ENCODE assay signal across 24 cellular contexts in the genomic region with DNA sequence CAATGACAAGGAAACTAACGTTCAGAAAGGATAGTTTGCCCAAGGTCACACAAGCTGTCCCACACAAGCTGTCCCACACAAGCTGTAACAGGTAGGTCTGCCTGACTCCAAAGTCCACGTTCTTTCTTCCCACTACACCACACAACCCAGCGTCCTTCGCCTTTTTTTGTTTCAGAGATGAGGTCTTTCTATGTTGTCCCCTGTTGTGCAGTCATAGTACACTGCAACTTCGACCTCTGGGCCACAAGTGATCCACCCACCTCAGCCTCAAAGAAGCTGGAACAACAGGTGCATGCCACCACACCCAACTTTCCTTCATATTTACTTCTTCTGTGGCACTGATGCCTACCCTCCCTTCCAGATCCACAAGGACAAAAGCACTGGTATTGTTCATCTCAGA. TPM values are rescaled to one million over a fixed set of nuclear protein-coding genes. Genes with fewer than 3 reads are reported as not detected.
DNase-seq lines count a peak whose midpoint lies in the region; ATAC-seq and TF ChIP-seq lines count a peak whose summit lies in the region.
"Had no signal": no experiment of that assay in that cellular context is flagged by ENCODE, and none has a peak within 500 bp of the region (broad histone marks: within the 10 kb centered on the region; RNA-seq: fewer than 3 reads in every experiment).

No MANE protein-coding gene starts in this region.

- DNase-seq in activated CD4-positive, alpha-beta memory T cell treated with anti-CD3 and anti-CD28 coated beads, Interleukin-2, amount 10 ng/mL, durations not matched to agents 7 days and 5 days: no peak
- no peak for DNase-seq in activated CD4-positive, alpha-beta memory T cell treated with anti-CD3 and anti-CD28 coated beads for 36 hours
- DNase-seq in IMR-90 (no peak), epithelial cell of prostate (ENCODE audit: low read depth, low spot score) (no peak), NCI-H345 treated with DMSO at 0.1 percent for 48 hours (lab: John Stamatoyannopoulos, UW; ENCODE audit: unreplicated experiment) (no peak)
- DNase-seq: activated effector memory CD4-positive, alpha-beta T cell treated with Interleukin-2 at 50 U/mL for 16 hours; activated naive CD8-positive, alpha-beta T cell treated with anti-CD3 and anti-CD28 coated beads for 36 hours; aorta; DMS153; effector memory CD4-positive, alpha-beta T cell; GM23248; mammary epithelial cell; NCI-H1092; NCI-H1694; NCI-H446; NCI-H748 treated with DMSO at 0.1 percent for 48 hours; stimulated activated naive CD8-positive, alpha-beta T cell treated with anti-CD3 and anti-CD28 coated beads, Interleukin-15, Interleukin-2, amounts not matched to agents 100 U/mL and 50 U/mL, for 24 hours had no signal

- H3K27ac ChIP-seq in IMR-90 (ENCODE audit: insufficient read depth, low read length) (no peak overlapping the region), epithelial cell of prostate (peak overlapping the region; percentile 45)
- H3K27ac ChIP-seq: GM23248, parathyroid adenoma had no signal

- H3K27me3 Mint-ChIP-seq in activated CD4-positive, alpha-beta memory T cell treated with anti-CD3 and anti-CD28 coated beads, Interleukin-2, amount 10 ng/mL, durations not matched to agents 7 days and 5 days: peaks cover 2% of the 10 kb centered on the region
- peaks cover 9% of the 10 kb centered on the region for H3K27me3 Mint-ChIP-seq in activated CD4-positive, alpha-beta memory T cell treated with anti-CD3 and anti-CD28 coated beads for 36 hours
- no peaks in the 10 kb centered on the region for H3K27me3 Mint-ChIP-seq in stimulated activated memory B cell treated with anti-CD40 and anti-IgM and Interleukin-4, amounts not matched to agents 10 μg/mL and 1 μg/mL and 100 μg/mL, for 72 hours

- H3K36me3 Mint-ChIP-seq in activated CD4-positive, alpha-beta memory T cell treated with anti-CD3 and anti-CD28 coated beads, Interleukin-2, amount 10 ng/mL, durations not matched to agents 7 days and 5 days (ENCODE audit: low read depth): peaks cover 62% of the 10 kb centered on the region
- H3K36me3 Mint-ChIP-seq in activated CD4-positive, alpha-beta memory T cell treated with anti-CD3 and anti-CD28 coated beads for 36 hours: peaks cover 6% of the 10 kb centered on the region
- H3K36me3 Mint-ChIP-seq in stimulated activated memory B cell treated with anti-CD40 and anti-IgM and Interleukin-4, amounts not matched to agents 10 μg/mL and 1 μg/mL and 100 μg/mL, for 72 hours: peaks cover 24% of the 10 kb centered on the region

- H2BK20ac ChIP-seq in IMR-90 (ENCODE audit: low read depth, low read length): no peak overlapping the region

- H3K14ac ChIP-seq in IMR-90 (replicated peaks; ENCODE audit: low read depth, low read length): no peak overlapping the region

- H3K23ac ChIP-seq in IMR-90 (ENCODE audit: low read depth, low read length): no peak overlapping the region

- 85% methylated on average over 2 of the region's 5 CpGs; no CpG with 5 or more reads in 1 of the 2 experiments for WGBS in IMR-90 (ENCODE audit: extremely low coverage in 2 of 2, insufficient read length in 1 of 2), 2 experiments

- peak overlapping the region; percentile 44; the same call in 1 of the 2 replicates for H2AK5ac ChIP-seq in IMR-90 (ENCODE audit: low read depth, low read length)

- H4K5ac ChIP-seq in IMR-90 (ENCODE audit: low read depth, low read length): no peak overlapping the region

- peak overlapping the region; percentile 73 for H3K27ac Mint-ChIP-seq in activated CD4-positive, alpha-beta memory T cell treated with anti-CD3 and anti-CD28 coated beads, Interleukin-2, amount 10 ng/mL, durations not matched to agents 7 days and 5 days
- no peak overlapping the region for H3K27ac Mint-ChIP-seq in activated CD4-positive, alpha-beta memory T cell treated with anti-CD3 and anti-CD28 coated beads for 36 hours
- H3K27ac Mint-ChIP-seq in stimulated activated memory B cell treated with anti-CD40 and anti-IgM and Interleukin-4, amounts not matched to agents 10 μg/mL and 1 μg/mL and 100 μg/mL, for 72 hours: peak overlapping the region; percentile 78
- H3K27ac Mint-ChIP-seq: activated naive CD8-positive, alpha-beta T cell treated with anti-CD3 and anti-CD28 coated beads for 36 hours had no signal

- TF ChIP-seq POLR2A in IMR-90 (IDR thresholded peaks at IDR 0.05; ENCODE audit: low read depth, low read length): no peak

- peak overlapping the region; percentile 70; the same call in 1 of the 3 replicates for H2BK15ac ChIP-seq in IMR-90 (ENCODE audit: low read depth, low read length)

- in situ Hi-C loops in IMR-90 (cut with MboI; ENCODE audit: low sequenced_read_pairs): loop anchor here (25.0 kb wide), 1 partner anchor 1559 kb away; a partner anchor contains a TSS

- ATAC-seq in IMR-90 (ENCODE audit: low read depth): no peak
- ATAC-seq in stimulated activated memory B cell treated with anti-CD40 and anti-IgM and Interleukin-4, amounts not matched to agents 10 μg/mL and 1 μg/mL and 100 μg/mL, for 72 hours: no peak
- ATAC-seq in GM21717 (IDR thresholded peaks at IDR 0.05; ENCODE audit: unreplicated experiment): no peak
- ATAC-seq in GM21423 (IDR thresholded peaks at IDR 0.05; ENCODE audit: unreplicated experiment): no peak
- ATAC-seq: A549; stimulated activated naive CD8-positive, alpha-beta T cell treated with anti-CD3 and anti-CD28 coated beads, Interleukin-15, Interleukin-2, amounts not matched to agents 100 U/mL and 50 U/mL, for 24 hours; WTC11 had no signal

- H3K4me1 ChIP-seq in IMR-90 (ENCODE audit: control insufficient read depth, insufficient read depth, low read length): peaks cover 14% of the 10 kb centered on the region
- H3K4me1 ChIP-seq: parathyroid adenoma had no signal

- no peak overlapping the region for H2BK5ac ChIP-seq in IMR-90 (ENCODE audit: low read depth, low read length, poor library complexity, severe bottlenecking)

- H2BK120ac ChIP-seq in IMR-90 (ENCODE audit: low read depth, low read length): 0 out of 2 replicates have a peak overlapping the region, but pooled peaks have one; percentile 1

- H4K8ac ChIP-seq in IMR-90 (ENCODE audit: low read depth in 2 of 2, low read length in 2 of 2): no peak overlapping the region; a peak in 1 of 4 replicates

- H3K56ac ChIP-seq in IMR-90 (ENCODE audit: extremely low read depth, insufficient read depth, low read length): no peak overlapping the region

- H3K9me3 Mint-ChIP-seq in activated CD4-positive, alpha-beta memory T cell treated with anti-CD3 and anti-CD28 coated beads, Interleukin-2, amount 10 ng/mL, durations not matched to agents 7 days and 5 days: peaks cover 8% of the 10 kb centered on the region
- no peaks in the 10 kb centered on the region for H3K9me3 Mint-ChIP-seq in activated CD4-positive, alpha-beta memory T cell treated with anti-CD3 and anti-CD28 coated beads for 36 hours
- H3K9me3 Mint-ChIP-seq in stimulated activated memory B cell treated with anti-CD40 and anti-IgM and Interleukin-4, amounts not matched to agents 10 μg/mL and 1 μg/mL and 100 μg/mL, for 72 hours: no peaks in the 10 kb centered on the region
- H3K9me3 Mint-ChIP-seq: WTC11 had no signal

- TF ChIP-seq CTCF in IMR-90 (conservative IDR thresholded peaks at IDR 0.05; ENCODE audit: low read depth, low read length): no peak

- no peaks in the 10 kb centered on the region for H4K20me1 ChIP-seq in IMR-90 (ENCODE audit: insufficient read depth, low read length)

- dilution Hi-C loops in IMR-90 (cut with HindIII; ENCODE audit: low sequenced_read_pairs, unreplicated experiment): no loop called here

- peaks cover 32 to 77% of the 10 kb centered on the region in 2 experiments for H3K79me1 ChIP-seq in IMR-90 (ENCODE audit: low read depth in 1 of 2, low read length in 2 of 2)

- peak overlapping the region; percentile 15; the same call in 1 of the 2 replicates for H4K91ac ChIP-seq in IMR-90 (ENCODE audit: insufficient read depth, low read depth, low read length)

- H3K27me3 ChIP-seq in IMR-90 (ENCODE audit: control insufficient read depth, insufficient read depth, low read length): no peaks in the 10 kb centered on the region

- no peak overlapping the region for H3K9ac ChIP-seq in IMR-90 (ENCODE audit: low read depth, low read length)
- H3K9ac ChIP-seq: GM23248, parathyroid adenoma had no signal

- CTCF ChIA-PET in activated CD4-positive, alpha-beta memory T cell treated with anti-CD3 and anti-CD28 coated beads, Interleukin-2, amount 10 ng/mL, durations not matched to agents 7 days and 5 days (lab: Charles Lee): interaction anchor here (2.5 kb wide), 1 partner anchor 22 kb away, joined by 6 read pairs; a partner anchor contains a TSS
- CTCF ChIA-PET in activated CD4-positive, alpha-beta memory T cell treated with anti-CD3 and anti-CD28 coated beads for 36 hours (lab: Charles Lee): no interaction called here
- CTCF ChIA-PET in IMR-90 (lab: Yijun Ruan, JAX): interaction anchor here (0.6 kb wide), 1 partner anchor 30 kb away, joined by 4 read pairs; no protein-coding TSS in a partner anchor

- no peaks in the 10 kb centered on the region for H3K36me3 ChIP-seq in IMR-90 (ENCODE audit: control insufficient read depth, insufficient read depth, low read length)

- no peak overlapping the region for H2AK9ac ChIP-seq in IMR-90 (replicated peaks; ENCODE audit: low read depth, low read length, poor library complexity)

- no peak overlapping the region for H3K18ac ChIP-seq in IMR-90 (ENCODE audit: low read depth, low read length)

- H3K9me3 ChIP-seq in IMR-90 (ENCODE audit: control insufficient read depth, insufficient read depth, low read length): no peaks in the 10 kb centered on the region
- H3K9me3 ChIP-seq: A549 had no signal

- H3K4me2 ChIP-seq in IMR-90 (ENCODE audit: low read depth, low read length): no peak overlapping the region
- H3K4me2 ChIP-seq: A549, smooth muscle cell had no signal

- H2AFZ ChIP-seq in IMR-90 (replicated peaks; ENCODE audit: low read length, poor library complexity): no peak overlapping the region
- H2AFZ ChIP-seq: GM23248, parathyroid adenoma had no signal

- POLR2A ChIA-PET in activated CD4-positive, alpha-beta memory T cell treated with anti-CD3 and anti-CD28 coated beads, Interleukin-2, amount 10 ng/mL, durations not matched to agents 7 days and 5 days (lab: Charles Lee): interaction anchor here (1.2 to 15.3 kb wide), 3 partner anchors 8 to 20 kb away, joined by 3 to 299 read pairs (median 93); a partner anchor contains a TSS
- POLR2A ChIA-PET in activated CD4-positive, alpha-beta memory T cell treated with anti-CD3 and anti-CD28 coated beads for 36 hours (lab: Charles Lee): no interaction called here
- POLR2A ChIA-PET in IMR-90 (lab: Charles Lee; ENCODE audit: unreplicated experiment): no interaction called here

- intact Hi-C loops in activated CD4-positive, alpha-beta memory T cell treated with anti-CD3 and anti-CD28 coated beads for 36 hours (cut with micrococcal nuclease): loop anchor here (5.0 to 10.0 kb wide), 3 partner anchors 696 to 1239 kb away; a partner anchor contains a TSS
- intact Hi-C loops in IMR-90 (cut with micrococcal nuclease): no loop called here

- BruUV-seq in IMR-90 (replicated peaks; lab: Mats Ljungman, UMichigan): no TSS peak

- no peak for TF ChIP-seq RAD21 in IMR-90 (IDR thresholded peaks at IDR 0.05; ENCODE audit: low read length)

- no peak overlapping the region for H3K4ac ChIP-seq in IMR-90 (ENCODE audit: low read depth, low read length)

- peaks cover 13% of the 10 kb centered on the region for H3K9me1 ChIP-seq in IMR-90 (ENCODE audit: insufficient read depth, low read length)

- no peak overlapping the region for H3K4me3 ChIP-seq in IMR-90 (ENCODE audit: insufficient read depth, low read depth, low read length)
- H3K4me3 ChIP-seq: A549, GM23248, smooth muscle cell had no signal

- no peak overlapping the region for H3K4me3 Mint-ChIP-seq in activated CD4-positive, alpha-beta memory T cell treated with anti-CD3 and anti-CD28 coated beads, Interleukin-2, amount 10 ng/mL, durations not matched to agents 7 days and 5 days
- H3K4me3 Mint-ChIP-seq in activated CD4-positive, alpha-beta memory T cell treated with anti-CD3 and anti-CD28 coated beads for 36 hours: no peak overlapping the region
- H3K4me3 Mint-ChIP-seq in stimulated activated memory B cell treated with anti-CD40 and anti-IgM and Interleukin-4, amounts not matched to agents 10 μg/mL and 1 μg/mL and 100 μg/mL, for 72 hours: no peak overlapping the region
- H3K4me3 Mint-ChIP-seq: activated naive CD8-positive, alpha-beta T cell treated with anti-CD3 and anti-CD28 coated beads for 36 hours; WTC11 had no signal

- peaks cover 94% of the 10 kb centered on the region for H3K4me1 Mint-ChIP-seq in activated CD4-positive, alpha-beta memory T cell treated with anti-CD3 and anti-CD28 coated beads, Interleukin-2, amount 10 ng/mL, durations not matched to agents 7 days and 5 days
- peaks cover 82% of the 10 kb centered on the region for H3K4me1 Mint-ChIP-seq in activated CD4-positive, alpha-beta memory T cell treated with anti-CD3 and anti-CD28 coated beads for 36 hours (ENCODE audit: low read depth)
- peaks cover 81% of the 10 kb centered on the region for H3K4me1 Mint-ChIP-seq in stimulated activated memory B cell treated with anti-CD40 and anti-IgM and Interleukin-4, amounts not matched to agents 10 μg/mL and 1 μg/mL and 100 μg/mL, for 72 hours

RNA-seq across cellular contexts. Expression of a gene that starts 21.4 kb away (rescaled TPM):
- total RNA-seq in activated CD4-positive, alpha-beta memory T cell treated with anti-CD3 and anti-CD28 coated beads, Interleukin-2, amount 10 ng/mL, durations not matched to agents 7 days and 5 days: 10 to 100 TPM; 19.8 to 21.0 TPM
- total RNA-seq in activated CD4-positive, alpha-beta memory T cell treated with anti-CD3 and anti-CD28 coated beads for 36 hours: 1 to 10 TPM; 8.7 to 9.1 TPM
- 44.8 and 46.4 TPM in 2 replicates for total RNA-seq in IMR-90 (2012; rRNA removed)
- 13.6 and 14.6 TPM in 2 replicates for polyA plus RNA-seq in IMR-90 (2012; rRNA removed)
- polyA plus RNA-seq in IMR-90 (2012; cell fraction: cytosol; rRNA removed): 8.7 and 9.0 TPM in 2 replicates
- 7.6 and 8.1 TPM in 2 replicates for polyA plus RNA-seq in IMR-90 (2012; cell fraction: nucleus; rRNA removed; ENCODE audit: low replicate concordance)
